18 cellular contexts compared by ENCODE assay signal in the genomic region with DNA sequence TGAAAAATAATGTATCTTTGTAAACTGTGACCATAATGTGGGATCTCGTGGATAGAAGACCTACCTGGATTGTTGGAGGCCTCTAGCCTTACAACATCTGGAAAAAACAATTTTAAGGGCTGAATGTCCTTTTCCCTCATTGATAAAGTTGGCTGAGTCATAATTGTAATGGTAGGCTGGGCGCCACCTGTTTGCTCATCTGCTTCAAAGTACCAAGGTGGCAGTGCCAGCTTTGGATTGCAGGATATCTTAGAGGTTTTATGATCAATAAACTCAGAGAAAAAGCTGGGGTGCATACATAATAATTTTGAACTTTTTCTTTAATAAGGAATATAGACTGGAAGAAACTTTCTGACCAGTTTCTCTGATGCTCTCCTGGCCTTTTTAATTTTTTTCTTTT.
DNase-seq lines count a peak whose midpoint lies in the region; ATAC-seq and TF ChIP-seq lines count a peak whose summit lies in the region.
"Had no signal": no experiment of that assay in that cellular context is flagged by ENCODE, and none has a peak within 500 bp of the region (broad histone marks: within the 10 kb centered on the region; RNA-seq: fewer than 3 reads in every experiment).

No MANE protein-coding gene starts in this region.

- peak overlapping the region; percentile 65 for H2AFZ ChIP-seq in GM23248
- peak overlapping the region; percentile 31 for H2AFZ ChIP-seq in HCT116 (ENCODE audit: low read depth, low read length, poor library complexity, severe bottlenecking)

- H3K4me3 Mint-ChIP-seq in T-helper 2 cell treated with Interferon-gamma antibody and Interleukin-4, amounts not matched to agents 5 μg/mL and 100 μg/mL, for 36 hours, result no peak overlapping the region
- H3K4me3 Mint-ChIP-seq: B cell; CD8-positive, alpha-beta T cell; IgD-negative memory B cell had no signal

- H3K9me3 Mint-ChIP-seq in T-helper 2 cell treated with Interferon-gamma antibody and Interleukin-4, amounts not matched to agents 5 μg/mL and 100 μg/mL, for 36 hours, result peaks cover 5% of the 10 kb centered on the region

- H3K9ac ChIP-seq in GM23248, result no peak overlapping the region
- H3K9ac ChIP-seq in HCT116 (ENCODE audit: low read length), result no peak overlapping the region
- H3K9ac ChIP-seq in SK-N-MC (ENCODE audit: insufficient read length), result no peak overlapping the region
- H3K9ac ChIP-seq: BLaER1 treated with 17β-estradiol and CSF1 and Interleukin-3, amounts not matched to agents 10 nM and 100 nM had no signal

- no peaks in the 10 kb centered on the region for H3K27me3 ChIP-seq in GM23248 (replicated peaks; ENCODE audit: insufficient read depth)
- no peaks in the 10 kb centered on the region for H3K27me3 ChIP-seq in HCT116 (ENCODE audit: insufficient read depth, low read length)
- H3K27me3 ChIP-seq: BLaER1 treated with 17β-estradiol and CSF1 and Interleukin-3, amounts not matched to agents 10 nM and 100 nM had no signal

- WGBS in GM23248 (ENCODE audit: low coverage in 1 of 2, low lambda C conversion rate in 2 of 2, missing lambda C conversion rate in 2 of 2), 2 experiments, result 35 to 39% methylated on average over 2 of the region's 2 CpGs

- H3K36me3 ChIP-seq in GM23248 (ENCODE audit: low read depth), result no peaks in the 10 kb centered on the region
- no peaks in the 10 kb centered on the region for H3K36me3 ChIP-seq in HCT116 (ENCODE audit: control insufficient read depth in 1 of 2, insufficient read depth in 2 of 2, low read length in 2 of 2)
- no peaks in the 10 kb centered on the region for H3K36me3 ChIP-seq in SK-N-MC (ENCODE audit: insufficient read depth, low read length)
- H3K36me3 ChIP-seq in mucosa of descending colon (ENCODE audit: low read depth), result no peaks in the 10 kb centered on the region
- H3K36me3 ChIP-seq: BLaER1 treated with 17β-estradiol and CSF1 and Interleukin-3, amounts not matched to agents 10 nM and 100 nM had no signal

- H3K79me2 ChIP-seq in GM23248 (ENCODE audit: insufficient read depth) (no peaks in the 10 kb centered on the region), HCT116 (ENCODE audit: insufficient read depth, low read length) (no peaks in the 10 kb centered on the region)

- intact Hi-C loops in HCT116 (cut with micrococcal nuclease), result no loop called here
- intact Hi-C loops in mucosa of descending colon (cut with DNase I, micrococcal nuclease), result no loop called here

- in situ Hi-C loops in GM23248 (cut with MboI), result no loop called here

- TF ChIP-seq CTCF in HCT116 (IDR thresholded peaks at IDR 0.05 in 2 of 3, conservative IDR thresholded peaks at IDR 0.05 in 1 of 3; ENCODE audit: borderline replicate concordance in 1 of 3, insufficient read depth in 1 of 3, low read depth in 2 of 3, low read length in 2 of 3) (no peak), mucosa of descending colon (IDR thresholded peaks at IDR 0.05) (no peak)

- peak overlapping the region; percentile 3 for H3K4me2 ChIP-seq in GM23248 (ENCODE audit: unreplicated experiment)
- no peak overlapping the region for H3K4me2 ChIP-seq in HCT116 (ENCODE audit: low read length)
- H3K4me2 ChIP-seq: BLaER1 treated with 17β-estradiol and CSF1 and Interleukin-3, amounts not matched to agents 10 nM and 100 nM had no signal

- no peak overlapping the region for H3K4me3 ChIP-seq in GM23248
- H3K4me3 ChIP-seq in HCT116 (replicated peaks in 1 of 2; ENCODE audit: low read depth in 1 of 2, low read length in 2 of 2), result no peak overlapping the region
- peak overlapping the region; percentile 32 for H3K4me3 ChIP-seq in SK-N-MC
- H3K4me3 ChIP-seq in mucosa of descending colon, result no peak overlapping the region
- H3K4me3 ChIP-seq: BLaER1 treated with 17β-estradiol and CSF1 and Interleukin-3, amounts not matched to agents 10 nM and 100 nM had no signal

- POLR2A ChIA-PET in HCT116 (lab: Charles Lee), result interaction anchor here (1.0 kb wide), 1 partner anchor 17 kb away, joined by 3 read pairs; no protein-coding TSS in a partner anchor

- no peak overlapping the region for H3K27ac Mint-ChIP-seq in T-helper 2 cell treated with Interferon-gamma antibody and Interleukin-4, amounts not matched to agents 5 μg/mL and 100 μg/mL, for 36 hours
- H3K27ac Mint-ChIP-seq: B cell; CD8-positive, alpha-beta T cell; IgD-negative memory B cell had no signal

- H3K9me3 ChIP-seq in GM23248 (ENCODE audit: low read depth), result no peaks in the 10 kb centered on the region
- H3K9me3 ChIP-seq in HCT116 (ENCODE audit: control insufficient read depth in 1 of 2, insufficient read depth in 1 of 2, low read depth in 1 of 2, low read length in 2 of 2), result no peaks in the 10 kb centered on the region
- H3K9me3 ChIP-seq in SK-N-MC (ENCODE audit: low read depth, low read length), result no peaks in the 10 kb centered on the region
- H3K9me3 ChIP-seq in mucosa of descending colon, result no peaks in the 10 kb centered on the region
- H3K9me3 ChIP-seq: BLaER1 treated with 17β-estradiol and CSF1 and Interleukin-3, amounts not matched to agents 10 nM and 100 nM had no signal

- RAD21 ChIA-PET in HCT116 (lab: Charles Lee; ENCODE audit: low non-redundant PET in 1 of 2, low total read pairs in 2 of 2, uncharacterized antibody in 2 of 2, unreplicated experiment in 2 of 2), result no interaction called here

- no peak for DNase-seq in GM23248
- DNase-seq in HCT116 (ENCODE audit: low read depth, low spot score), result no peak
- DNase-seq in SK-N-MC (ENCODE audit: low read depth, low spot score), result no peak
- DNase-seq in mucosa of descending colon, result peak in 1 of 3 donors; percentile 61
- DNase-seq in T-helper 2 cell treated with Interferon-gamma antibody and Interleukin-4, amounts not matched to agents 5 μg/mL and 100 μg/mL, for 36 hours (ENCODE audit: low spot score), result no peak
- no peak for DNase-seq in NAMALWA (ENCODE audit: low spot score)
- DNase-seq: Calu3; CD8-positive, alpha-beta T cell; DMS79 treated with DMSO at 0.1 percent for 48 hours; GF-D8; GOT3; H7; KBM-7 had no signal

- H3F3A ChIP-seq in GM23248 (ENCODE audit: insufficient read depth), result no peaks in the 10 kb centered on the region

- no peaks in the 10 kb centered on the region for H3K36me3 Mint-ChIP-seq in T-helper 2 cell treated with Interferon-gamma antibody and Interleukin-4, amounts not matched to agents 5 μg/mL and 100 μg/mL, for 36 hours (ENCODE audit: low read depth)
- H3K36me3 Mint-ChIP-seq: CD8-positive, alpha-beta T cell; IgD-negative memory B cell had no signal

- no peaks in the 10 kb centered on the region for H3K27me3 Mint-ChIP-seq in T-helper 2 cell treated with Interferon-gamma antibody and Interleukin-4, amounts not matched to agents 5 μg/mL and 100 μg/mL, for 36 hours (ENCODE audit: low read depth)
- H3K27me3 Mint-ChIP-seq: B cell, IgD-negative memory B cell had no signal

- no TSS peak for BruUV-seq in HCT116 (replicated peaks; lab: Mats Ljungman, UMichigan)

- ATAC-seq in HCT116 (no peak), mucosa of descending colon (peak; percentile 68), GM19324 (IDR thresholded peaks at IDR 0.05; ENCODE audit: low FRiP score, unreplicated experiment) (no peak)
- ATAC-seq: CD8-positive, alpha-beta T cell; HepG2 had no signal

- TF ChIP-seq RAD21 in HCT116 (IDR thresholded peaks at IDR 0.05; ENCODE audit: low read depth), result no peak

- H3K9me2 ChIP-seq in GM23248 (ENCODE audit: insufficient read depth) (no peaks in the 10 kb centered on the region), HCT116 (ENCODE audit: insufficient read depth) (0 out of 2 replicates have a peak, but pooled peaks cover 4% of the 10 kb centered on the region)

- H4K20me1 ChIP-seq in GM23248 (ENCODE audit: insufficient read depth) (no peaks in the 10 kb centered on the region), HCT116 (ENCODE audit: insufficient read depth) (no peaks in the 10 kb centered on the region)
- H4K20me1 ChIP-seq: BLaER1 treated with 17β-estradiol and CSF1 and Interleukin-3, amounts not matched to agents 10 nM and 100 nM had no signal

- CTCF ChIA-PET in HCT116 (lab: Charles Lee), result no interaction called here

- no peak for TF ChIP-seq POLR2A in HCT116 (IDR thresholded peaks at IDR 0.05; ENCODE audit: borderline replicate concordance, extremely low read depth, insufficient read depth, insufficient read length)

- H3K4me1 Mint-ChIP-seq in T-helper 2 cell treated with Interferon-gamma antibody and Interleukin-4, amounts not matched to agents 5 μg/mL and 100 μg/mL, for 36 hours (ENCODE audit: low read depth), result no peaks in the 10 kb centered on the region
- H3K4me1 Mint-ChIP-seq: B cell, IgD-negative memory B cell had no signal

- H3K4me1 ChIP-seq in GM23248 (ENCODE audit: insufficient read depth), result peaks cover 5% of the 10 kb centered on the region; the same call in 1 of the 2 replicates
- no peaks in the 10 kb centered on the region for H3K4me1 ChIP-seq in HCT116 (ENCODE audit: control insufficient read depth in 1 of 2, insufficient read depth in 2 of 2, low read length in 2 of 2)
- H3K4me1 ChIP-seq in mucosa of descending colon (ENCODE audit: low read depth), result no peaks in the 10 kb centered on the region
- H3K4me1 ChIP-seq: BLaER1 treated with 17β-estradiol and CSF1 and Interleukin-3, amounts not matched to agents 10 nM and 100 nM had no signal

- no peak overlapping the region for H3K27ac ChIP-seq in GM23248
- no peak overlapping the region for H3K27ac ChIP-seq in HCT116 (ENCODE audit: low read depth, low read length)
- H3K27ac ChIP-seq in SK-N-MC, result peak overlapping the region; percentile 71
- H3K27ac ChIP-seq: BLaER1 treated with 17β-estradiol and CSF1 and Interleukin-3, amounts not matched to agents 10 nM and 100 nM had no signal

TF ChIP-seq in HCT116, 20 proteins besides CTCF, POLR2A, EP300 and RAD21 (continues in another document):
- TF ChIP-seq, protein P1, sequence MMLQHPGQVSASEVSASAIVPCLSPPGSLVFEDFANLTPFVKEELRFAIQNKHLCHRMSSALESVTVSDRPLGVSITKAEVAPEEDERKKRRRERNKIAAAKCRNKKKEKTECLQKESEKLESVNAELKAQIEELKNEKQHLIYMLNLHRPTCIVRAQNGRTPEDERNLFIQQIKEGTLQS (IDR thresholded peaks at IDR 0.05), result no peak
- TF ChIP-seq, protein P2, sequence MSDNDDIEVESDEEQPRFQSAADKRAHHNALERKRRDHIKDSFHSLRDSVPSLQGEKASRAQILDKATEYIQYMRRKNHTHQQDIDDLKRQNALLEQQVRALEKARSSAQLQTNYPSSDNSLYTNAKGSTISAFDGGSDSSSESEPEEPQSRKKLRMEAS (IDR thresholded peaks at IDR 0.05), result no peak
- TF ChIP-seq ZFX (IDR thresholded peaks at IDR 0.05), result no peak
- no peak for TF ChIP-seq CEBPB (IDR thresholded peaks at IDR 0.05; ENCODE audit: low read depth)
- no peak for TF ChIP-seq TCF7L2 (IDR thresholded peaks at IDR 0.05; ENCODE audit: borderline replicate concordance, extremely low read depth, insufficient read depth, insufficient read length)
- no peak for TF ChIP-seq CBX3 (IDR thresholded peaks at IDR 0.05; ENCODE audit: low read depth)
- no peak for TF ChIP-seq SP1 (IDR thresholded peaks at IDR 0.05; ENCODE audit: low read depth)
- no peak for TF ChIP-seq EZH2phosphoT487 (IDR thresholded peaks at IDR 0.05; ENCODE audit: borderline replicate concordance)
- TF ChIP-seq EGR1 (IDR thresholded peaks at IDR 0.05; ENCODE audit: low read depth), result no peak
- TF ChIP-seq POLR2AphosphoS5 (IDR thresholded peaks at IDR 0.05; ENCODE audit: low read depth, low read length), result no peak
- no peak for TF ChIP-seq ZNF274 (IDR thresholded peaks at IDR 0.05; ENCODE audit: low read depth, low read length)
